Comparison of ENCODE assay signal across 37 cellular contexts in the genomic region with DNA sequence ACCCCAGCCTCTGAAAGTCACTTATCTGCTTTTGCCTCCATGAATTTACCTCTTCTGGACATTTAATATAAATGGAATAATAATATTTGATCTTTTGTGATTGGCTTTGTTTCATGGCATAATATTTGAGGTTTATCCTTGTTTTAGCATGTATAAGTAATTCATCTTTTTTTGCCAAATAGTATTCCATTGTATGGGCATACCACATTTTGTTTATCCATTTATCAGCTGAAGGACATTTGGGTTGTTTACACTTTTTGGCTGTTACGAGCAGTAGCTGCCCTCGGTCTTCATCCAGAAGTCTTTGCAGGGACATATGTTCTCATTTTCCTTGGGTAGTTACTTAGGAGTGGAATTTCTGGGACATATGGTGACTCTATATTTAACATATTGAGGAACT. TPM values are rescaled to one million over a fixed set of nuclear protein-coding genes. Genes with fewer than 3 reads are reported as not detected.
"Had no signal": no experiment of that assay in that cellular context is flagged by ENCODE, and none has a peak within 500 bp of the region (broad histone marks: within the 10 kb centered on the region; RNA-seq: fewer than 3 reads in every experiment).

No MANE protein-coding gene starts in this region.

- DNase-seq: Karpas-422, Kasumi-1, MG63, MM.1S, MV-4-11, NCI-H1048, NCI-H1092, NCI-H1092 treated with DMSO at 0.1 percent for 48 hours, NCI-H1105, NCI-H1105 treated with DMSO at 0.1 percent for 48 hours, NCI-H1417, NCI-H1417 treated with DMSO at 0.1 percent for 48 hours, NCI-H1436, NCI-H1436 treated with DMSO at 0.1 percent for 48 hours, NCI-H146, NCI-H1694, NCI-H1694 treated with DMSO at 0.1 percent for 48 hours, NCI-H187, NCI-H187 treated with DMSO at 0.1 percent for 48 hours, NCI-H1930, NCI-H2029, NCI-H2029 treated with DMSO at 0.1 percent for 48 hours, NCI-H2081, NCI-H2081 treated with DMSO at 0.1 percent for 48 hours, NCI-H2107, NCI-H2227 treated with DMSO at 0.1 percent for 48 hours, NCI-H226, NCI-H345, NCI-H446, NCI-H446 treated with DMSO at 0.1 percent for 48 hours, NCI-H510A, NCI-H510A treated with DMSO at 0.1 percent for 48 hours, NCI-H524 treated with DMSO at 0.1 percent for 48 hours had no signal

- H3K4me3 ChIP-seq: MG63 had no signal

- H3K27me3 ChIP-seq: MG63 had no signal

- H3K36me3 ChIP-seq: MG63 had no signal

RNA-seq across cellular contexts. Expression of gene SMIM21, which starts 53.0 kb away (rescaled TPM):
- total RNA-seq: LHCN-M2, M059J, MCF 10A, NCI-H460 had no signal
